1 cellular context compared by ENCODE assay signal in genomic region chr15:98878862-98879261, GRCh38.
TF ChIP-seq lines count a peak whose summit lies in the region.

No MANE protein-coding gene starts in this region.

TF ChIP-seq in HEK293, 187 proteins besides CTCF, POLR2A, EP300 and RAD21 (continued from another document):
- TF ChIP-seq ZBTB10 (tag by site-specific recombination; IDR thresholded peaks at IDR 0.05) (no peak), ZNF433 (tag by site-specific recombination; IDR thresholded peaks at IDR 0.05; ENCODE audit: low read depth) (no peak), ZNF274 (IDR thresholded peaks at IDR 0.05; ENCODE audit: low read length) (no peak), ZNF274 (tag by site-specific recombination; IDR thresholded peaks at IDR 0.05; ENCODE audit: borderline replicate concordance) (no peak), SETDB1 (IDR thresholded peaks at IDR 0.05; ENCODE audit: insufficient read length, low read length) (no peak)
